Comparison of ENCODE assay signal across 8 cellular contexts in genomic region chr2:69012310-69013122, GRCh38. TPM values are rescaled to one million over a fixed set of nuclear protein-coding genes. Genes with fewer than 3 reads are reported as not detected.
DNase-seq lines count a peak whose midpoint lies in the region; ATAC-seq and TF ChIP-seq lines count a peak whose summit lies in the region.

No MANE protein-coding gene starts in this region.

- peak overlapping the region; percentile 85 for H2AFZ ChIP-seq in HCT116 (ENCODE audit: low read depth, low read length, poor library complexity, severe bottlenecking)

- TF ChIP-seq CTCF in CD8-positive, alpha-beta T cell (IDR thresholded peaks at IDR 0.05), result peak; percentile 62
- peak; percentile 74 to 91 (median 78) for TF ChIP-seq CTCF in HCT116 (IDR thresholded peaks at IDR 0.05 in 2 of 3, conservative IDR thresholded peaks at IDR 0.05 in 1 of 3; ENCODE audit: borderline replicate concordance in 1 of 3, insufficient read depth in 1 of 3, low read depth in 2 of 3, low read length in 2 of 3)
- peak; percentile 67 for TF ChIP-seq CTCF in foreskin fibroblast (IDR thresholded peaks at IDR 0.05; ENCODE audit: low read depth, low read length)
- peak; percentile 78 to 80 (median 79) for TF ChIP-seq CTCF in nephron (IDR thresholded peaks at IDR 0.05; ENCODE audit: unreplicated experiment in 3 of 3)
- peak; percentile 75 to 92 (median 85) for TF ChIP-seq CTCF in tibial nerve (IDR thresholded peaks at IDR 0.05)

- H3K27me3 Mint-ChIP-seq in CD8-positive, alpha-beta T cell (ENCODE audit: low read depth), result peaks cover 32% of the 10 kb centered on the region
- peaks cover 87% of the 10 kb centered on the region for H3K27me3 Mint-ChIP-seq in activated T-cell treated with anti-CD3 and anti-CD28 coated beads, Interleukin-2, amount 50 U/mL, for 72 hours (ENCODE audit: low read depth)
- peaks cover 14% of the 10 kb centered on the region for H3K27me3 Mint-ChIP-seq in nephron (ENCODE audit: low read depth)

- H3K27me3 ChIP-seq in CD8-positive, alpha-beta T cell (ENCODE audit: insufficient read depth, low read length), result peaks cover 7% of the 10 kb centered on the region
- no peaks in the 10 kb centered on the region for H3K27me3 ChIP-seq in HCT116 (ENCODE audit: insufficient read depth, low read length)
- no peaks in the 10 kb centered on the region for H3K27me3 ChIP-seq in tibial nerve

- peak overlapping the region; percentile 64; the same call in 1 of the 2 replicates for H3K9ac ChIP-seq in HCT116 (ENCODE audit: low read length)

- CTCF ChIA-PET in CD8-positive, alpha-beta T cell (lab: Charles Lee), result interaction anchor here (0.6 to 2.5 kb wide), 11 partner anchors 9 to 296 kb away, joined by 3 to 13 read pairs (median 3); no protein-coding TSS in a partner anchor
- CTCF ChIA-PET in HCT116 (lab: Charles Lee), result interaction anchor here (0.6 to 1.3 kb wide), 13 partner anchors 12 to 890 kb away, joined by 3 to 6 read pairs (median 3); no protein-coding TSS in a partner anchor

- peak in 1 of 2 donors; percentile 34 for TF ChIP-seq EP300 in tibial nerve (IDR thresholded peaks at IDR 0.05)

- H3K9me3 Mint-ChIP-seq in CD8-positive, alpha-beta T cell, result no peaks in the 10 kb centered on the region
- H3K9me3 Mint-ChIP-seq in activated T-cell treated with anti-CD3 and anti-CD28 coated beads, Interleukin-2, amount 50 U/mL, for 72 hours, result no peaks in the 10 kb centered on the region
- no peaks in the 10 kb centered on the region for H3K9me3 Mint-ChIP-seq in nephron

- no peak overlapping the region for H3K27ac ChIP-seq in CD8-positive, alpha-beta T cell (ENCODE audit: low read depth, low read length)
- peak overlapping the region; percentile 51 for H3K27ac ChIP-seq in HCT116 (ENCODE audit: low read depth, low read length)
- peak overlapping the region; percentile 72 to 88 (median 78) for H3K27ac ChIP-seq in tibial nerve

- peak; percentile 79 for TF ChIP-seq RAD21 in HCT116 (IDR thresholded peaks at IDR 0.05; ENCODE audit: low read depth)

- H3K36me3 ChIP-seq in CD8-positive, alpha-beta T cell (ENCODE audit: insufficient read depth, low read length), result no peaks in the 10 kb centered on the region
- no peaks in the 10 kb centered on the region for H3K36me3 ChIP-seq in HCT116 (ENCODE audit: control insufficient read depth in 1 of 2, insufficient read depth in 2 of 2, low read length in 2 of 2)
- H3K36me3 ChIP-seq in tibial nerve, result no peaks in the 10 kb centered on the region

- peaks cover 14% of the 10 kb centered on the region for H3K4me1 Mint-ChIP-seq in CD8-positive, alpha-beta T cell (ENCODE audit: low read depth)
- H3K4me1 Mint-ChIP-seq in activated T-cell treated with anti-CD3 and anti-CD28 coated beads, Interleukin-2, amount 50 U/mL, for 72 hours (ENCODE audit: low read depth), result peaks cover 16% of the 10 kb centered on the region
- peaks cover 19% of the 10 kb centered on the region for H3K4me1 Mint-ChIP-seq in nephron

- peak overlapping the region; percentile 79 for H3K4me3 Mint-ChIP-seq in CD8-positive, alpha-beta T cell
- H3K4me3 Mint-ChIP-seq in activated T-cell treated with anti-CD3 and anti-CD28 coated beads, Interleukin-2, amount 50 U/mL, for 72 hours, result peak overlapping the region; percentile 78 to 80
- H3K4me3 Mint-ChIP-seq in nephron, result peak overlapping the region; percentile 98 to 100 (median 100)

- no peak overlapping the region for H3K27ac Mint-ChIP-seq in CD8-positive, alpha-beta T cell
- H3K27ac Mint-ChIP-seq in activated T-cell treated with anti-CD3 and anti-CD28 coated beads, Interleukin-2, amount 50 U/mL, for 72 hours, result no peak overlapping the region
- peak overlapping the region; percentile 71 to 97 (median 82) for H3K27ac Mint-ChIP-seq in nephron

- H3K4me2 ChIP-seq in HCT116 (ENCODE audit: low read length), result peak overlapping the region; percentile 85

- POLR2A ChIA-PET in CD8-positive, alpha-beta T cell (lab: Charles Lee), result interaction anchor here (0.6 kb wide), 1 partner anchor 270 kb away, joined by 3 read pairs; no protein-coding TSS in a partner anchor
- POLR2A ChIA-PET in HCT116 (lab: Charles Lee), result interaction anchor here (0.6 kb wide), 1 partner anchor 51 kb away, joined by 3 read pairs; no protein-coding TSS in a partner anchor

- no peaks in the 10 kb centered on the region for H3K9me2 ChIP-seq in HCT116 (ENCODE audit: insufficient read depth)

- no peaks in the 10 kb centered on the region for H3K9me3 ChIP-seq in CD8-positive, alpha-beta T cell (ENCODE audit: low read length)
- H3K9me3 ChIP-seq in HCT116 (ENCODE audit: control insufficient read depth in 1 of 2, insufficient read depth in 1 of 2, low read depth in 1 of 2, low read length in 2 of 2), result no peaks in the 10 kb centered on the region
- H3K9me3 ChIP-seq in tibial nerve, result no peaks in the 10 kb centered on the region

- TF ChIP-seq POLR2A in HCT116 (IDR thresholded peaks at IDR 0.05; ENCODE audit: borderline replicate concordance, extremely low read depth, insufficient read depth, insufficient read length) (no peak), tibial nerve (IDR thresholded peaks at IDR 0.05) (no peak)

- RAD21 ChIA-PET in HCT116 (lab: Charles Lee; ENCODE audit: low non-redundant PET in 1 of 2, low total read pairs in 2 of 2, uncharacterized antibody in 2 of 2, unreplicated experiment in 2 of 2), result interaction anchor here (0.6 to 0.7 kb wide), 3 partner anchors 294 to 815 kb away, joined by 3 to 6 read pairs (median 3); no protein-coding TSS in a partner anchor

- BruUV-seq in HCT116 (replicated peaks; lab: Mats Ljungman, UMichigan), result no TSS peak

- intact Hi-C loops in CD8-positive, alpha-beta T cell (cut with DNase I, micrococcal nuclease), result loop anchor here (2.0 to 5.0 kb wide), 2 partner anchors 294 to 295 kb away; no protein-coding TSS in a partner anchor
- intact Hi-C loops in HCT116 (cut with micrococcal nuclease), result loop anchor here (1.0 to 2.0 kb wide), 3 partner anchors 70 to 549 kb away; no protein-coding TSS in a partner anchor

- no peaks in the 10 kb centered on the region; the same call in 1 of the 2 replicates for H3K79me2 ChIP-seq in HCT116 (ENCODE audit: insufficient read depth, low read length)

- ATAC-seq in CD8-positive, alpha-beta T cell, result peak; percentile 57
- peak; percentile 72 for ATAC-seq in HCT116
- peak; percentile 30 to 37 for ATAC-seq in activated T-cell treated with anti-CD3 and anti-CD28 coated beads, Interleukin-2, amount 50 U/mL, for 72 hours (replicated peaks in 1 of 2)
- ATAC-seq in GM18867 (IDR thresholded peaks at IDR 0.05; ENCODE audit: unreplicated experiment), result no peak

- peak; percentile 14 to 68 (median 45) for DNase-seq in CD8-positive, alpha-beta T cell
- DNase-seq in HCT116 (ENCODE audit: low read depth, low spot score) (peak; percentile 23), NOMO-1 treated with DMSO at 0.1 percent for 48 hours (lab: John Stamatoyannopoulos, UW; ENCODE audit: unreplicated experiment) (peak; percentile 34), foreskin fibroblast (peak; percentile 65 to 88), tibial nerve (ENCODE audit: low spot score in 2 of 2) (peak; percentile 55 to 76)
- peak; percentile 45 to 55 for DNase-seq in activated T-cell treated with anti-CD3 and anti-CD28 coated beads, Interleukin-2, amount 50 U/mL, for 72 hours

- no peaks in the 10 kb centered on the region for H4K20me1 ChIP-seq in HCT116 (ENCODE audit: insufficient read depth)

- WGBS in tibial nerve, 2 donors, result 8 to 9% methylated on average over 27 of the region's 27 CpGs

- no peaks in the 10 kb centered on the region for H3K36me3 Mint-ChIP-seq in CD8-positive, alpha-beta T cell
- no peaks in the 10 kb centered on the region for H3K36me3 Mint-ChIP-seq in activated T-cell treated with anti-CD3 and anti-CD28 coated beads, Interleukin-2, amount 50 U/mL, for 72 hours (ENCODE audit: insufficient read depth in 2 of 2)
- H3K36me3 Mint-ChIP-seq in nephron (ENCODE audit: low read depth), result peaks cover 7% of the 10 kb centered on the region

- H3K4me1 ChIP-seq in CD8-positive, alpha-beta T cell (ENCODE audit: insufficient read depth, low read length), result peaks cover 10% of the 10 kb centered on the region
- H3K4me1 ChIP-seq in HCT116 (ENCODE audit: control insufficient read depth in 1 of 2, insufficient read depth in 2 of 2, low read length in 2 of 2), result peaks cover 10 to 16% of the 10 kb centered on the region in 2 experiments
- peaks cover 0 to 45% (median 13%) of the 10 kb centered on the region in 4 donors for H3K4me1 ChIP-seq in tibial nerve

- peak overlapping the region; percentile 64 for H3K4me3 ChIP-seq in CD8-positive, alpha-beta T cell (ENCODE audit: low read depth, low read length)
- H3K4me3 ChIP-seq in HCT116 (replicated peaks in 1 of 2; ENCODE audit: low read depth in 1 of 2, low read length in 2 of 2) (peak overlapping the region; percentile 79 to 88), foreskin fibroblast (ENCODE audit: low read depth in 1 of 2, low read length in 2 of 2) (peak overlapping the region; percentile 94 to 95), tibial nerve (peak overlapping the region; percentile 67 to 74 (median 69))

TF ChIP-seq in HCT116, 20 proteins besides CTCF, POLR2A, EP300 and RAD21:
- TF ChIP-seq CBX3 (IDR thresholded peaks at IDR 0.05; ENCODE audit: low read depth) (peak; percentile 50; the same call in 1 of the 2 replicates), EGR1 (IDR thresholded peaks at IDR 0.05; ENCODE audit: low read depth) (peak; percentile 46), YY1 (IDR thresholded peaks at IDR 0.05; ENCODE audit: extremely low read depth, insufficient replicate concordance, low read depth, low read length) (no peak)
TF ChIP-seq in HCT116: peak in this region for 2.

RNA-seq across cellular contexts. Expression of gene ANTXR1, which starts 0.5 kb away (rescaled TPM):
- not detected for total RNA-seq in CD8-positive, alpha-beta T cell
- total RNA-seq in HCT116 (2021; ENCODE audit: unreplicated experiment) (25.7 TPM), tibial nerve (10 to 100 TPM; 53.7 to 69.0 (median 59.3) TPM)
- polyA plus RNA-seq in HCT116 (2012), result 11.6 and 16.3 TPM in 2 replicates
- not detected for total RNA-seq in activated T-cell treated with anti-CD3 and anti-CD28 coated beads, Interleukin-2, amount 50 U/mL, for 72 hours

RNA-seq across cellular contexts. Expression of gene GKN1, which starts 38.1 kb away (rescaled TPM):
- total RNA-seq in CD8-positive, alpha-beta T cell, result not detected
- total RNA-seq in HCT116 (2021; ENCODE audit: unreplicated experiment) (not detected), tibial nerve (not detected)
- polyA plus RNA-seq in HCT116 (2012), result not detected in 2 replicates
- total RNA-seq in activated T-cell treated with anti-CD3 and anti-CD28 coated beads, Interleukin-2, amount 50 U/mL, for 72 hours, result not detected

RNA-seq across cellular contexts. Expression of gene GKN2, which starts 59.8 kb away (rescaled TPM):
- total RNA-seq in CD8-positive, alpha-beta T cell, result not detected
- total RNA-seq in HCT116 (2021; ENCODE audit: unreplicated experiment), result not detected
- polyA plus RNA-seq in HCT116 (2012), result not detected in 2 replicates
- not detected for total RNA-seq in activated T-cell treated with anti-CD3 and anti-CD28 coated beads, Interleukin-2, amount 50 U/mL, for 72 hours
- total RNA-seq in tibial nerve, result not detected

Comparison
In these comparisons a context has a peak if more than half of its experiments do, and no peak if none do; other contexts are left out.
1. DNase-seq: peak in every context shown above with its lines; median percentile 76 in foreskin fibroblast; 66 in tibial nerve; 50 in activated T-cell treated with anti-CD3 and anti-CD28 coated beads, Interleukin-2, amount 50 U/mL, for 72 hours; 45 in CD8-positive, alpha-beta T cell; 34 in NOMO-1 treated with DMSO at 0.1 percent for 48 hours; 23 in HCT116.
2. H3K27ac Mint-ChIP-seq: peak in nephron (3 of 3); none in CD8-positive, alpha-beta T cell (single experiment) and activated T-cell treated with anti-CD3 and anti-CD28 coated beads, Interleukin-2, amount 50 U/mL, for 72 hours (single experiment).
3. RNA of gene ANTXR1, which starts 0.5 kb away (total RNA-seq): 53.7 to 69.0 TPM in tibial nerve and 25.7 TPM in HCT116 (single experiment); not detected in CD8-positive, alpha-beta T cell and not detected in activated T-cell treated with anti-CD3 and anti-CD28 coated beads, Interleukin-2, amount 50 U/mL, for 72 hours; every median in the first group is over 10 times any median in the second.
4. Peak in every context shown above with its lines, with median percentiles within 50 percentile points of each other: H3K4me3 ChIP-seq, H3K4me3 Mint-ChIP-seq and CTCF ChIP-seq.